1 cellular context compared by ENCODE assay signal in the genomic region with DNA sequence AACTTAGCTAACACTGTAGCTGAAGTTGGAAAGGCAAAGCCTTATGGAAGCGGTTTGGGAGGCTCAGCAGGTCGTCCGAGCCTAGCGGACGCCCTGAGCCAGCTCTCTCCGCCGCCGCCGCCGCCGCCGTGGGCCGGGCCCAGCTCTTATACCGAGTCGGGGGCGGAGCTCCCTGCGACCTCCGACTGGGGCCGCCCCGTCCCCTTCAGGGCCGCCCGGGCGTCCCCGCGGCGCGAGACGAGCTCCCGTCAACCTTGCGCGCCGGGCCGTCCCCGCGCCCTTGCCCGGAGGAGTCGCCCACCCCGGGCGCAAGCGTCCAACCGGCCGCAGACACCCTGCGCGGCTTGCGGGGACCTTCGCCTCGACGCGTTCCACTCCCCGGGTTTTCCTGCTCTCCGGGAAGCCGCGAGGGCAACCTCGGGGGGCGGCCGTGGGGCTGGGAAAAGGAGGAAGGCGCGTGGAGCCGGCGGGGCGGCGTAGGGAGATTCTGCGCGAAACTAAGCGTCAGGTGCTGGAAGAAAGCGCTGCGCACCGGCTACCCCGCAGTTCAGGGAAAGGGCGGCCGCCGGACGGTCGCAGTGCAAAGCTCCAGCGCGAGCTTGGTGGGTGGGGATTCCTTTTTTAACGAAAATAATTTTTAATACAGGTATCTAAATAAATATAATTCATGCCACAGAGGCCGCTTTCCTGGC.
TF ChIP-seq lines count a peak whose summit lies in the region.

A gene with protein sequence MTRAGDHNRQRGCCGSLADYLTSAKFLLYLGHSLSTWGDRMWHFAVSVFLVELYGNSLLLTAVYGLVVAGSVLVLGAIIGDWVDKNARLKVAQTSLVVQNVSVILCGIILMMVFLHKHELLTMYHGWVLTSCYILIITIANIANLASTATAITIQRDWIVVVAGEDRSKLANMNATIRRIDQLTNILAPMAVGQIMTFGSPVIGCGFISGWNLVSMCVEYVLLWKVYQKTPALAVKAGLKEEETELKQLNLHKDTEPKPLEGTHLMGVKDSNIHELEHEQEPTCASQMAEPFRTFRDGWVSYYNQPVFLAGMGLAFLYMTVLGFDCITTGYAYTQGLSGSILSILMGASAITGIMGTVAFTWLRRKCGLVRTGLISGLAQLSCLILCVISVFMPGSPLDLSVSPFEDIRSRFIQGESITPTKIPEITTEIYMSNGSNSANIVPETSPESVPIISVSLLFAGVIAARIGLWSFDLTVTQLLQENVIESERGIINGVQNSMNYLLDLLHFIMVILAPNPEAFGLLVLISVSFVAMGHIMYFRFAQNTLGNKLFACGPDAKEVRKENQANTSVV (minus strand): TSS at position 125 of the 692 bp plus-strand sequence. CDS start 326 bp downstream, outside the sequence.

TF ChIP-seq in HepG2, 621 proteins besides CTCF, POLR2A, EP300 and RAD21 (continued from another document and continues in another):
- TF ChIP-seq ZNF713 (CRISPR knock-in tag; IDR thresholded peaks at IDR 0.05) (0 out of 2 replicates have a peak, but pooled peaks have one; percentile 48), U2AF2 (IDR thresholded peaks at IDR 0.05; ENCODE audit: low read depth, low read length) (no peak), KLF11 (CRISPR knock-in tag; IDR thresholded peaks at IDR 0.05) (no peak), NFKBIZ (CRISPR knock-in tag; IDR thresholded peaks at IDR 0.05) (0 out of 2 replicates have a peak, but pooled peaks have one; percentile 2), NR2F2 (IDR thresholded peaks at IDR 0.05; ENCODE audit: borderline replicate concordance, low read depth) (0 out of 2 replicates have a peak, but pooled peaks have one; percentile 12), ZMYM3 (CRISPR knock-in tag; IDR thresholded peaks at IDR 0.05) (no peak), NR2C2 (CRISPR knock-in tag; IDR thresholded peaks at IDR 0.05; ENCODE audit: borderline replicate concordance) (peak; percentile 70; the same call in 1 of the 2 replicates), STAG1 (CRISPR knock-in tag; IDR thresholded peaks at IDR 0.05) (no peak), JDP2 (CRISPR knock-in tag; IDR thresholded peaks at IDR 0.05; ENCODE audit: borderline replicate concordance) (no peak; the same call in 1 of the 2 replicates), ZNF431 (CRISPR knock-in tag; IDR thresholded peaks at IDR 0.05; ENCODE audit: borderline replicate concordance, low read depth) (no peak), GFI1 (CRISPR knock-in tag; IDR thresholded peaks at IDR 0.05; ENCODE audit: borderline replicate concordance) (peak; percentile 78), ZNF775 (CRISPR knock-in tag; IDR thresholded peaks at IDR 0.05; ENCODE audit: borderline replicate concordance) (no peak), ZNF629 (CRISPR knock-in tag; conservative IDR thresholded peaks at IDR 0.05) (no peak), PHF5A (CRISPR knock-in tag; IDR thresholded peaks at IDR 0.05; ENCODE audit: low read depth, unreplicated experiment) (no peak), REPIN1 (CRISPR knock-in tag; IDR thresholded peaks at IDR 0.05; ENCODE audit: borderline replicate concordance, low read depth) (peak; percentile 78; the same call in 1 of the 2 replicates), ZNF256 (CRISPR knock-in tag; conservative IDR thresholded peaks at IDR 0.05) (peak; percentile 92; the same call in 1 of the 2 replicates), ZNF615 (CRISPR knock-in tag; IDR thresholded peaks at IDR 0.05; ENCODE audit: borderline replicate concordance) (peak; percentile 88; the same call in 1 of the 2 replicates)
- TF ChIP-seq, protein P1, sequence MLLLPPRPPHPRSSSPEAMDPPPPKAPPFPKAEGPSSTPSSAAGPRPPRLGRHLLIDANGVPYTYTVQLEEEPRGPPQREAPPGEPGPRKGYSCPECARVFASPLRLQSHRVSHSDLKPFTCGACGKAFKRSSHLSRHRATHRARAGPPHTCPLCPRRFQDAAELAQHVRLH (CRISPR knock-in tag; IDR thresholded peaks at IDR 0.05; ENCODE audit: borderline replicate concordance, low read depth), result peak; percentile 43
- TF ChIP-seq, protein P2, sequence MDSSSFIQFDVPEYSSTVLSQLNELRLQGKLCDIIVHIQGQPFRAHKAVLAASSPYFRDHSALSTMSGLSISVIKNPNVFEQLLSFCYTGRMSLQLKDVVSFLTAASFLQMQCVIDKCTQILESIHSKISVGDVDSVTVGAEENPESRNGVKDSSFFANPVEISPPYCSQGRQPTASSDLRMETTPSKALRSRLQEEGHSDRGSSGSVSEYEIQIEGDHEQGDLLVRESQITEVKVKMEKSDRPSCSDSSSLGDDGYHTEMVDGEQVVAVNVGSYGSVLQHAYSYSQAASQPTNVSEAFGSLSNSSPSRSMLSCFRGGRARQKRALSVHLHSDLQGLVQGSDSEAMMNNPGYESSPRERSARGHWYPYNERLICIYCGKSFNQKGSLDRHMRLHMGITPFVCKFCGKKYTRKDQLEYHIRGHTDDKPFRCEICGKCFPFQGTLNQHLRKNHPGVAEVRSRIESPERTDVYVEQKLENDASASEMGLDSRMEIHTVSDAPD (CRISPR knock-in tag; IDR thresholded peaks at IDR 0.05), result peak; percentile 65
- TF ChIP-seq, protein P3, sequence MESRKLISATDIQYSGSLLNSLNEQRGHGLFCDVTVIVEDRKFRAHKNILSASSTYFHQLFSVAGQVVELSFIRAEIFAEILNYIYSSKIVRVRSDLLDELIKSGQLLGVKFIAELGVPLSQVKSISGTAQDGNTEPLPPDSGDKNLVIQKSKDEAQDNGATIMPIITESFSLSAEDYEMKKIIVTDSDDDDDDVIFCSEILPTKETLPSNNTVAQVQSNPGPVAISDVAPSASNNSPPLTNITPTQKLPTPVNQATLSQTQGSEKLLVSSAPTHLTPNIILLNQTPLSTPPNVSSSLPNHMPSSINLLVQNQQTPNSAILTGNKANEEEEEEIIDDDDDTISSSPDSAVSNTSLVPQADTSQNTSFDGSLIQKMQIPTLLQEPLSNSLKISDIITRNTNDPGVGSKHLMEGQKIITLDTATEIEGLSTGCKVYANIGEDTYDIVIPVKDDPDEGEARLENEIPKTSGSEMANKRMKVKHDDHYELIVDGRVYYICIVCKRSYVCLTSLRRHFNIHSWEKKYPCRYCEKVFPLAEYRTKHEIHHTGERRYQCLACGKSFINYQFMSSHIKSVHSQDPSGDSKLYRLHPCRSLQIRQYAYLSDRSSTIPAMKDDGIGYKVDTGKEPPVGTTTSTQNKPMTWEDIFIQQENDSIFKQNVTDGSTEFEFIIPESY (CRISPR knock-in tag; IDR thresholded peaks at IDR 0.05), result no peak
- TF ChIP-seq, protein P4, sequence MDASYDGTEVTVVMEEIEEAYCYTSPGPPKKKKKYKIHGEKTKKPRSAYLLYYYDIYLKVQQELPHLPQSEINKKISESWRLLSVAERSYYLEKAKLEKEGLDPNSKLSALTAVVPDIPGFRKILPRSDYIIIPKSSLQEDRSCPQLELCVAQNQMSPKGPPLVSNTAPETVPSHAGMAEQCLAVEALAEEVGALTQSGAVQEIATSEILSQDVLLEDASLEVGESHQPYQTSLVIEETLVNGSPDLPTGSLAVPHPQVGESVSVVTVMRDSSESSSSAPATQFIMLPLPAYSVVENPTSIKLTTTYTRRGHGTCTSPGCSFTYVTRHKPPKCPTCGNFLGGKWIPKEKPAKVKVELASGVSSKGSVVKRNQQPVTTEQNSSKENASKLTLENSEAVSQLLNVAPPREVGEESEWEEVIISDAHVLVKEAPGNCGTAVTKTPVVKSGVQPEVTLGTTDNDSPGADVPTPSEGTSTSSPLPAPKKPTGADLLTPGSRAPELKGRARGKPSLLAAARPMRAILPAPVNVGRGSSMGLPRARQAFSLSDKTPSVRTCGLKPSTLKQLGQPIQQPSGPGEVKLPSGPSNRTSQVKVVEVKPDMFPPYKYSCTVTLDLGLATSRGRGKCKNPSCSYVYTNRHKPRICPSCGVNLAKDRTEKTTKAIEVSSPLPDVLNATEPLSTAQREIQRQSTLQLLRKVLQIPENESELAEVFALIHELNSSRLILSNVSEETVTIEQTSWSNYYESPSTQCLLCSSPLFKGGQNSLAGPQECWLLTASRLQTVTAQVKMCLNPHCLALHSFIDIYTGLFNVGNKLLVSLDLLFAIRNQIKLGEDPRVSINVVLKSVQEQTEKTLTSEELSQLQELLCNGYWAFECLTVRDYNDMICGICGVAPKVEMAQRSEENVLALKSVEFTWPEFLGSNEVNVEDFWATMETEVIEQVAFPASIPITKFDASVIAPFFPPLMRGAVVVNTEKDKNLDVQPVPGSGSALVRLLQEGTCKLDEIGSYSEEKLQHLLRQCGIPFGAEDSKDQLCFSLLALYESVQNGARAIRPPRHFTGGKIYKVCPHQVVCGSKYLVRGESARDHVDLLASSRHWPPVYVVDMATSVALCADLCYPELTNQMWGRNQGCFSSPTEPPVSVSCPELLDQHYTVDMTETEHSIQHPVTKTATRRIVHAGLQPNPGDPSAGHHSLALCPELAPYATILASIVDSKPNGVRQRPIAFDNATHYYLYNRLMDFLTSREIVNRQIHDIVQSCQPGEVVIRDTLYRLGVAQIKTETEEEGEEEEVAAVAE (CRISPR knock-in tag; IDR thresholded peaks at IDR 0.05; ENCODE audit: borderline replicate concordance), result no peak
- TF ChIP-seq, protein P5, sequence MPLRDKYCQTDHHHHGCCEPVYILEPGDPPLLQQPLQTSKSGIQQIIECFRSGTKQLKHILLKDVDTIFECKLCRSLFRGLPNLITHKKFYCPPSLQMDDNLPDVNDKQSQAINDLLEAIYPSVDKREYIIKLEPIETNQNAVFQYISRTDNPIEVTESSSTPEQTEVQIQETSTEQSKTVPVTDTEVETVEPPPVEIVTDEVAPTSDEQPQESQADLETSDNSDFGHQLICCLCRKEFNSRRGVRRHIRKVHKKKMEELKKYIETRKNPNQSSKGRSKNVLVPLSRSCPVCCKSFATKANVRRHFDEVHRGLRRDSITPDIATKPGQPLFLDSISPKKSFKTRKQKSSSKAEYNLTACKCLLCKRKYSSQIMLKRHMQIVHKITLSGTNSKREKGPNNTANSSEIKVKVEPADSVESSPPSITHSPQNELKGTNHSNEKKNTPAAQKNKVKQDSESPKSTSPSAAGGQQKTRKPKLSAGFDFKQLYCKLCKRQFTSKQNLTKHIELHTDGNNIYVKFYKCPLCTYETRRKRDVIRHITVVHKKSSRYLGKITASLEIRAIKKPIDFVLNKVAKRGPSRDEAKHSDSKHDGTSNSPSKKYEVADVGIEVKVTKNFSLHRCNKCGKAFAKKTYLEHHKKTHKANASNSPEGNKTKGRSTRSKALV (CRISPR knock-in tag; IDR thresholded peaks at IDR 0.05), result peak; percentile 99
- TF ChIP-seq, protein P6, sequence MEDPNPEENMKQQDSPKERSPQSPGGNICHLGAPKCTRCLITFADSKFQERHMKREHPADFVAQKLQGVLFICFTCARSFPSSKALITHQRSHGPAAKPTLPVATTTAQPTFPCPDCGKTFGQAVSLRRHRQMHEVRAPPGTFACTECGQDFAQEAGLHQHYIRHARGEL (CRISPR knock-in tag; IDR thresholded peaks at IDR 0.05), result peak; percentile 11; the same call in 1 of the 2 replicates
- TF ChIP-seq, protein P7, sequence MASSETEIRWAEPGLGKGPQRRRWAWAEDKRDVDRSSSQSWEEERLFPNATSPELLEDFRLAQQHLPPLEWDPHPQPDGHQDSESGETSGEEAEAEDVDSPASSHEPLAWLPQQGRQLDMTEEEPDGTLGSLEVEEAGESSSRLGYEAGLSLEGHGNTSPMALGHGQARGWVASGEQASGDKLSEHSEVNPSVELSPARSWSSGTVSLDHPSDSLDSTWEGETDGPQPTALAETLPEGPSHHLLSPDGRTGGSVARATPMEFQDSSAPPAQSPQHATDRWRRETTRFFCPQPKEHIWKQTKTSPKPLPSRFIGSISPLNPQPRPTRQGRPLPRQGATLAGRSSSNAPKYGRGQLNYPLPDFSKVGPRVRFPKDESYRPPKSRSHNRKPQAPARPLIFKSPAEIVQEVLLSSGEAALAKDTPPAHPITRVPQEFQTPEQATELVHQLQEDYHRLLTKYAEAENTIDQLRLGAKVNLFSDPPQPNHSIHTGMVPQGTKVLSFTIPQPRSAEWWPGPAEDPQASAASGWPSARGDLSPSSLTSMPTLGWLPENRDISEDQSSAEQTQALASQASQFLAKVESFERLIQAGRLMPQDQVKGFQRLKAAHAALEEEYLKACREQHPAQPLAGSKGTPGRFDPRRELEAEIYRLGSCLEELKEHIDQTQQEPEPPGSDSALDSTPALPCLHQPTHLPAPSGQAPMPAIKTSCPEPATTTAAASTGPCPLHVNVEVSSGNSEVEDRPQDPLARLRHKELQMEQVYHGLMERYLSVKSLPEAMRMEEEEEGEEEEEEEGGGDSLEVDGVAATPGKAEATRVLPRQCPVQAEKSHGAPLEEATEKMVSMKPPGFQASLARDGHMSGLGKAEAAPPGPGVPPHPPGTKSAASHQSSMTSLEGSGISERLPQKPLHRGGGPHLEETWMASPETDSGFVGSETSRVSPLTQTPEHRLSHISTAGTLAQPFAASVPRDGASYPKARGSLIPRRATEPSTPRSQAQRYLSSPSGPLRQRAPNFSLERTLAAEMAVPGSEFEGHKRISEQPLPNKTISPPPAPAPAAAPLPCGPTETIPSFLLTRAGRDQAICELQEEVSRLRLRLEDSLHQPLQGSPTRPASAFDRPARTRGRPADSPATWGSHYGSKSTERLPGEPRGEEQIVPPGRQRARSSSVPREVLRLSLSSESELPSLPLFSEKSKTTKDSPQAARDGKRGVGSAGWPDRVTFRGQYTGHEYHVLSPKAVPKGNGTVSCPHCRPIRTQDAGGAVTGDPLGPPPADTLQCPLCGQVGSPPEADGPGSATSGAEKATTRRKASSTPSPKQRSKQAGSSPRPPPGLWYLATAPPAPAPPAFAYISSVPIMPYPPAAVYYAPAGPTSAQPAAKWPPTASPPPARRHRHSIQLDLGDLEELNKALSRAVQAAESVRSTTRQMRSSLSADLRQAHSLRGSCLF (CRISPR knock-in tag; IDR thresholded peaks at IDR 0.05; ENCODE audit: borderline replicate concordance), result no peak
- TF ChIP-seq, protein P8, sequence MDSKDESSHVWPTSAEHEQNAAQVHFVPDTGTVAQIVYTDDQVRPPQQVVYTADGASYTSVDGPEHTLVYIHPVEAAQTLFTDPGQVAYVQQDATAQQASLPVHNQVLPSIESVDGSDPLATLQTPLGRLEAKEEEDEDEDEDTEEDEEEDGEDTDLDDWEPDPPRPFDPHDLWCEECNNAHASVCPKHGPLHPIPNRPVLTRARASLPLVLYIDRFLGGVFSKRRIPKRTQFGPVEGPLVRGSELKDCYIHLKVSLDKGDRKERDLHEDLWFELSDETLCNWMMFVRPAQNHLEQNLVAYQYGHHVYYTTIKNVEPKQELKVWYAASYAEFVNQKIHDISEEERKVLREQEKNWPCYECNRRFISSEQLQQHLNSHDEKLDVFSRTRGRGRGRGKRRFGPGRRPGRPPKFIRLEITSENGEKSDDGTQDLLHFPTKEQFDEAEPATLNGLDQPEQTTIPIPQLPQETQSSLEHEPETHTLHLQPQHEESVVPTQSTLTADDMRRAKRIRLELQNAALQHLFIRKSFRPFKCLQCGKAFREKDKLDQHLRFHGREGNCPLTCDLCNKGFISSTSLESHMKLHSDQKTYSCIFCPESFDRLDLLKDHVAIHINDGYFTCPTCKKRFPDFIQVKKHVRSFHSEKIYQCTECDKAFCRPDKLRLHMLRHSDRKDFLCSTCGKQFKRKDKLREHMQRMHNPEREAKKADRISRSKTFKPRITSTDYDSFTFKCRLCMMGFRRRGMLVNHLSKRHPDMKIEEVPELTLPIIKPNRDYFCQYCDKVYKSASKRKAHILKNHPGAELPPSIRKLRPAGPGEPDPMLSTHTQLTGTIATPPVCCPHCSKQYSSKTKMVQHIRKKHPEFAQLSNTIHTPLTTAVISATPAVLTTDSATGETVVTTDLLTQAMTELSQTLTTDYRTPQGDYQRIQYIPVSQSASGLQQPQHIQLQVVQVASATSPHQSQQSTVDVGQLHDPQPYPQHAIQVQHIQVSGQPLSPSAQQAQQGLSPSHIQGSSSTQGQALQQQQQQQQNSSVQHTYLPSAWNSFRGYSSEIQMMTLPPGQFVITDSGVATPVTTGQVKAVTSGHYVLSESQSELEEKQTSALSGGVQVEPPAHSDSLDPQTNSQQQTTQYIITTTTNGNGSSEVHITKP (CRISPR knock-in tag; IDR thresholded peaks at IDR 0.05; ENCODE audit: low read depth), result no peak
